In the genomic region with DNA sequence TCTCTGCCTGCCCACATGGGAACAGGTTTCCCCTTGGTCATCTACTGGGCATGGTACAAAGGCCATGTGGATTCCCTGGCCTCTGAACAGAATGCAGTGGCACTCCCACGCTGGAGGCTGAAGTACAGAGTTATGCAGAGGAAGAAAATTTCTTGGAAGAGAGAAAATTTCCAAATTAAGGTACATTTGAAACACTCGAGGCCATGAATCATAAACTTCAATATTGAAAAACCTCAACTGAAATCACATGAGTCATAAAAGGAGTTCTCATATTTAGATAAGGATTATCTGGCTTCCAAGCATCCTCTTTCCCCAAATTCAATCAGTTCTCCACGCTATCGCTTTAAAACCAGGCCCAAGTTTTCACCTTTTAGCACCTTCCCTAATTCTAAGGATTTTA, we compare ENCODE assay signal across 12 cellular contexts. TPM values are rescaled to one million over a fixed set of nuclear protein-coding genes. Genes with fewer than 3 reads are reported as not detected.
A peak's percentile ranks its signal among the peaks of the same experiment; 100 is the strongest.
DNase-seq lines count a peak whose midpoint lies in the region; ATAC-seq and TF ChIP-seq lines count a peak whose summit lies in the region.
"Had no signal": no experiment of that assay in that cellular context is flagged by ENCODE, and none has a peak within 500 bp of the region (broad histone marks: within the 10 kb centered on the region; RNA-seq: fewer than 3 reads in every experiment).

No MANE protein-coding gene starts in this region.

- no peak for ATAC-seq in natural killer cell treated with Interleukin-12 subunit alpha and Interleukin-12 subunit beta and Interleukin-15 and Interleukin-18, amount 100 ng/mL, for 72 hours
- ATAC-seq in natural killer cell = no peak
- ATAC-seq in GM21576 (IDR thresholded peaks at IDR 0.05; ENCODE audit: unreplicated experiment) = no peak
- no peak for ATAC-seq in HG03039 (IDR thresholded peaks at IDR 0.05; ENCODE audit: unreplicated experiment)
- ATAC-seq: activated CD4-positive, CD25-positive, alpha-beta regulatory T cell treated with anti-CD3 and anti-CD28 coated beads, Interleukin-2, amount 50 U/mL, for 24 hours; left ventricle myocardium superior had no signal

- H3K27me3 ChIP-seq in colonic mucosa = no peaks in the 10 kb centered on the region
- H3K27me3 ChIP-seq: ovary had no signal

- H3K27me3 Mint-ChIP-seq in natural killer cell treated with Interleukin-12 subunit alpha and Interleukin-12 subunit beta and Interleukin-15 and Interleukin-18, amount 100 ng/mL, for 72 hours = no peaks in the 10 kb centered on the region
- H3K27me3 Mint-ChIP-seq in natural killer cell (ENCODE audit: low read depth in 2 of 2) = no peaks in the 10 kb centered on the region
- H3K27me3 Mint-ChIP-seq in activated naive CD8-positive, alpha-beta T cell = no peaks in the 10 kb centered on the region

- H3K4me1 Mint-ChIP-seq in natural killer cell treated with Interleukin-12 subunit alpha and Interleukin-12 subunit beta and Interleukin-15 and Interleukin-18, amount 100 ng/mL, for 72 hours (ENCODE audit: low read depth in 2 of 2) = peaks cover 5% of the 10 kb centered on the region in 2 donors
- H3K4me1 Mint-ChIP-seq in natural killer cell = no peaks in the 10 kb centered on the region
- H3K4me1 Mint-ChIP-seq in activated naive CD8-positive, alpha-beta T cell (ENCODE audit: low read depth) = peaks cover 15% of the 10 kb centered on the region

- H3K36me3 ChIP-seq in colonic mucosa = no peaks in the 10 kb centered on the region
- H3K36me3 ChIP-seq: ovary had no signal

- peak overlapping the region; percentile 15 for H3K4me3 Mint-ChIP-seq in natural killer cell treated with Interleukin-12 subunit alpha and Interleukin-12 subunit beta and Interleukin-15 and Interleukin-18, amount 100 ng/mL, for 72 hours
- H3K4me3 Mint-ChIP-seq in natural killer cell = no peak overlapping the region
- no peak overlapping the region for H3K4me3 Mint-ChIP-seq in activated naive CD8-positive, alpha-beta T cell

- no peaks in the 10 kb centered on the region for H3K4me1 ChIP-seq in colonic mucosa

- no peak for TF ChIP-seq CTCF in natural killer cell (IDR thresholded peaks at IDR 0.05)
- no peak for TF ChIP-seq CTCF in colonic mucosa (IDR thresholded peaks at IDR 0.05)

- no peak overlapping the region for H3K27ac ChIP-seq in colonic mucosa
- H3K27ac ChIP-seq: ovary had no signal

- H3K9me3 Mint-ChIP-seq in natural killer cell treated with Interleukin-12 subunit alpha and Interleukin-12 subunit beta and Interleukin-15 and Interleukin-18, amount 100 ng/mL, for 72 hours = no peaks in the 10 kb centered on the region
- H3K9me3 Mint-ChIP-seq in natural killer cell = no peaks in the 10 kb centered on the region
- peaks cover 6% of the 10 kb centered on the region for H3K9me3 Mint-ChIP-seq in activated naive CD8-positive, alpha-beta T cell (ENCODE audit: low read depth)

- DNase-seq in natural killer cell treated with Interleukin-12 subunit alpha and Interleukin-12 subunit beta and Interleukin-15 and Interleukin-18, amount 100 ng/mL, for 72 hours (ENCODE audit: low spot score) = no peak
- DNase-seq in natural killer cell (no peak), iris pigment epithelial cell (ENCODE audit: low read depth) (peak; percentile 68), colonic mucosa (no peak)
- no peak for DNase-seq in stimulated activated CD8-positive, alpha-beta memory T cell treated with anti-CD3 and anti-CD28 coated beads, Interleukin-4, amount 100 ng/mL, for 48 hours
- DNase-seq: left ventricle myocardium superior, NCI-H2227 treated with DMSO at 0.1 percent for 48 hours, ovary had no signal

- no peak overlapping the region for H3K9ac ChIP-seq in colonic mucosa (ENCODE audit: low read depth in 2 of 2, low read length in 2 of 2)

- H3K27ac Mint-ChIP-seq in natural killer cell treated with Interleukin-12 subunit alpha and Interleukin-12 subunit beta and Interleukin-15 and Interleukin-18, amount 100 ng/mL, for 72 hours = no peak overlapping the region
- no peak overlapping the region for H3K27ac Mint-ChIP-seq in natural killer cell
- H3K27ac Mint-ChIP-seq in activated naive CD8-positive, alpha-beta T cell = peak overlapping the region; percentile 75

- H3K36me3 Mint-ChIP-seq in natural killer cell treated with Interleukin-12 subunit alpha and Interleukin-12 subunit beta and Interleukin-15 and Interleukin-18, amount 100 ng/mL, for 72 hours = peaks cover 4% of the 10 kb centered on the region
- no peaks in the 10 kb centered on the region for H3K36me3 Mint-ChIP-seq in natural killer cell
- peaks cover 30% of the 10 kb centered on the region for H3K36me3 Mint-ChIP-seq in activated naive CD8-positive, alpha-beta T cell

- H3K9me3 ChIP-seq in colonic mucosa = no peaks in the 10 kb centered on the region
- H3K9me3 ChIP-seq: ovary had no signal

- intact Hi-C loops in natural killer cell (cut with micrococcal nuclease) = no loop called here
- intact Hi-C loops in colonic mucosa (cut with DNase I) = no loop called here

- H3K4me3 ChIP-seq in colonic mucosa = no peak overlapping the region
- H3K4me3 ChIP-seq: ovary had no signal

RNA-seq across cellular contexts. Expression of gene TXK, which starts 28.1 kb away (rescaled TPM):
- 10 to 100 TPM; 26.1 to 60.2 TPM for total RNA-seq in natural killer cell treated with Interleukin-12 subunit alpha and Interleukin-12 subunit beta and Interleukin-15 and Interleukin-18, amount 100 ng/mL, for 72 hours
- total RNA-seq in natural killer cell = 100 to 1,000 TPM; 197 to 338 (median 225) TPM
- under 1 TPM; 0.57 to 0.72 TPM for total RNA-seq in colonic mucosa

Comparison
In these comparisons a context has a peak if more than half of its experiments do, and no peak if none do; other contexts are left out.
1. RNA of gene TXK, which starts 28.1 kb away (total RNA-seq): 197 to 338 TPM in natural killer cell and 26.1 to 60.2 TPM in natural killer cell treated with Interleukin-12 subunit alpha and Interleukin-12 subunit beta and Interleukin-15 and Interleukin-18, amount 100 ng/mL, for 72 hours; 0.57 to 0.72 TPM in colonic mucosa; every median in the first group is over 10 times any median in the second.